10 cellular contexts compared by ENCODE assay signal in the genomic region with DNA sequence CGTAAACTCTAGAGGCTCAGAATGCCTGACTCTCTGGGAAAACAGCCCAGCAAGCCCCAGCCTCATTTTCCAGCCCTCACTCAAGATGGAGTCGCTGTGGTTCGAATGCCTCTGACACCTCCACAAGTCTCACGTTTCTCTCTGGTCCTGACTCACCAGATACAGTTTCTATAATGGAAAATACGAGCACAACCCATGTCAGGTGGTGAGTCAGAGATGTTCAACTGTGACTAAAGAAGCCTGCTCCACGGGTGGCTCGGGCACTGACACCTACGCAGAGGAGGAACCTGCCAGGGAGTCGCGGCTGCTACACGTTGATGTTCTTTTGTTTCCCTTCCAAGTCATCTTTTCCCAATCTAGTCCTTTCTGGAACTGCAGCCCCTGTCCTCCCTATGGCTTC.
A peak's percentile ranks its signal among the peaks of the same experiment; 100 is the strongest.
DNase-seq lines count a peak whose midpoint lies in the region; ATAC-seq and TF ChIP-seq lines count a peak whose summit lies in the region.
"Had no signal": no experiment of that assay in that cellular context is flagged by ENCODE, and none has a peak within 500 bp of the region (broad histone marks: within the 10 kb centered on the region; RNA-seq: fewer than 3 reads in every experiment).

No MANE protein-coding gene starts in this region.

- DNase-seq in DMS53 (lab: John Stamatoyannopoulos, UW), result peak; percentile 18
- no peak for DNase-seq in DMS53 treated with DMSO at 0.1 percent for 48 hours (lab: John Stamatoyannopoulos, UW; ENCODE audit: unreplicated experiment)
- peak; percentile 12 for DNase-seq in activated T-cell treated with anti-CD3 and anti-CD28 coated beads for 1 hour (ENCODE audit: low read depth)
- DNase-seq in fibroblast of pulmonary artery (ENCODE audit: low read depth), result peak; percentile 17
- DNase-seq in stimulated activated CD8-positive, alpha-beta memory T cell treated with anti-CD3 and anti-CD28 coated beads, Interleukin-4, amount 100 ng/mL, for 48 hours, result peak; percentile 70
- DNase-seq in 8988T, result no peak
- no peak for DNase-seq in aorta
- DNase-seq in NCI-H187 treated with DMSO at 0.1 percent for 48 hours (lab: John Stamatoyannopoulos, UW), result no peak
- DNase-seq: naive B cell, NCI-H1105 had no signal

- intact Hi-C loops in aorta (cut with DNase I), result no loop called here

- no peaks in the 10 kb centered on the region for H3K9me3 ChIP-seq in aorta (ENCODE audit: control insufficient read depth, low read length)

- TF ChIP-seq CTCF in fibroblast of pulmonary artery (IDR thresholded peaks at IDR 0.05; ENCODE audit: low read length, missing control alignments), result no peak

- ATAC-seq in aorta (ENCODE audit: low FRiP score), result no peak

- no peak overlapping the region for H3K27ac ChIP-seq in aorta (ENCODE audit: low read depth in 1 of 2, low read length in 2 of 2)

- H3K27me3 ChIP-seq in aorta (ENCODE audit: control insufficient read depth in 1 of 2, insufficient read depth in 2 of 2, low read length in 1 of 2), result no peaks in the 10 kb centered on the region

- no peaks in the 10 kb centered on the region for H3K36me3 ChIP-seq in aorta (ENCODE audit: control insufficient read depth in 1 of 2, insufficient read depth in 2 of 2, low read length in 1 of 2)

- 64 to 67% methylated on average over 11 of the region's 11 CpGs for WGBS in aorta, 2 donors

- H3K4me3 ChIP-seq in fibroblast of pulmonary artery (replicated peaks; ENCODE audit: low read depth, low read length) (no peak overlapping the region), aorta (ENCODE audit: low read length in 2 of 2) (no peak overlapping the region)

- no peaks in the 10 kb centered on the region for H3K4me1 ChIP-seq in aorta (ENCODE audit: control insufficient read depth in 1 of 2, insufficient read depth in 2 of 2, low read length in 2 of 2)

Comparison
In these comparisons a context has a peak if more than half of its experiments do, and no peak if none do; other contexts are left out.
1. DNase-seq: peak in DMS53 (single experiment), activated T-cell treated with anti-CD3 and anti-CD28 coated beads for 1 hour (single experiment), fibroblast of pulmonary artery (single experiment) and stimulated activated CD8-positive, alpha-beta memory T cell treated with anti-CD3 and anti-CD28 coated beads, Interleukin-4, amount 100 ng/mL, for 48 hours (single experiment); none in DMS53 treated with DMSO at 0.1 percent for 48 hours (single experiment), 8988T (single experiment), aorta (0 of 2) and NCI-H187 treated with DMSO at 0.1 percent for 48 hours (single experiment).